Comparison of ENCODE assay signal across 10 cellular contexts in the genomic region with DNA sequence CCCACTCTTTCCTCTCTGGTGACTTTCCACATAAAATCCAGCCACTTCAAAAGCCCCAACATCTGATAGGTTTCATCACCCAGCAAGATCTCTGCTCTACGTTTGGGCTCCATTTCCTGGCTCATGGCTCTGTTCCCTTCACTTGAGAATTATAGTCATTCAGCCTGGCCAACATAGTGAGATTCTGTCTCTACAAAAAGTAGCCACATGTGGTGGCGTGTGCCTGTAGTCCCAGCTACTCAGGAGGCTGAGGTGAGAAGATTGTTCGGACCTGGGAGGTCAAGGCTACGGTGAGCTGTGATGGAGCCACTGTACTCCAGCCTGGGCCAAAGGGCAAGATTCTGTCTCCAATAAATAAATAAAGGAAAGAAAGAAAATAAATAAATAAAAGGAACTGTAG.
"Had no signal": no experiment of that assay in that cellular context is flagged by ENCODE, and none has a peak within 500 bp of the region (broad histone marks: within the 10 kb centered on the region; RNA-seq: fewer than 3 reads in every experiment).

No MANE protein-coding gene starts in this region.

- ATAC-seq: GM23338, HCT116 had no signal

- H3K4me2 ChIP-seq: GM23338 had no signal

- H3K4me3 ChIP-seq: GM23248, GM23338, HAP-1 had no signal

- H3K27ac ChIP-seq: GM23248 had no signal

- H3K9ac ChIP-seq: GM23248 had no signal

- H3K36me3 ChIP-seq: HAP-1 had no signal

- H3K4me1 ChIP-seq: HAP-1 had no signal

- H3K9me3 ChIP-seq: HAP-1 had no signal

- H3K4me1 Mint-ChIP-seq: GM23338, H9 had no signal

- H3K27ac Mint-ChIP-seq: GM23338, H9, HFFc6 had no signal

- DNase-seq: GM23248, GOT3, H7, H9, HCEC 1CT, HFFc6 had no signal

- FAIRE-seq: H1 had no signal

- H3K9me3 Mint-ChIP-seq: GM23338, H9, HFFc6 had no signal

- H2AFZ ChIP-seq: GM23248, GM23338 had no signal

- H3K4me3 Mint-ChIP-seq: GM23338, H9, HFFc6 had no signal
